ENCODE assay signal across 8 cellular contexts in genomic region chr14:70416717-70417349, GRCh38. TPM values are rescaled to one million over a fixed set of nuclear protein-coding genes. Genes with fewer than 3 reads are reported as not detected.
DNase-seq lines count a peak whose midpoint lies in the region; TF ChIP-seq lines count a peak whose summit lies in the region.

TSS of gene SYNJ2BP (minus strand) at chr14:70417090. CDS start at chr14:70416963, 127 bp downstream.

- H3K27me3 Mint-ChIP-seq in activated naive CD4-positive, alpha-beta T cell treated with anti-CD3 and anti-CD28 coated beads, Interleukin-2, amount 50 U/mL, for 24 hours, result no peaks in the 10 kb centered on the region

- H3K36me3 Mint-ChIP-seq in activated naive CD4-positive, alpha-beta T cell treated with anti-CD3 and anti-CD28 coated beads, Interleukin-2, amount 50 U/mL, for 24 hours, result peaks cover 5% of the 10 kb centered on the region

- H3K9me3 Mint-ChIP-seq in activated naive CD4-positive, alpha-beta T cell treated with anti-CD3 and anti-CD28 coated beads, Interleukin-2, amount 50 U/mL, for 24 hours, result no peaks in the 10 kb centered on the region

- TF ChIP-seq POLR2A in erythroblast (IDR thresholded peaks at IDR 0.05; ENCODE audit: low read length), result no peak

- no peak for TF ChIP-seq RAD21 in Ishikawa (IDR thresholded peaks at IDR 0.05; ENCODE audit: low read depth)

- peak; percentile 58 for DNase-seq in GM13977 (ENCODE audit: low spot score)
- peak; percentile 39 for DNase-seq in SHP77 treated with DMSO at 0.1 percent for 48 hours (lab: John Stamatoyannopoulos, UW)
- DNase-seq in glomerular visceral epithelial cell (ENCODE audit: extremely low spot score), result peak; percentile 78
- DNase-seq in non-pigmented ciliary epithelial cell (ENCODE audit: low read depth), result peak; percentile 27
- no peak for DNase-seq in erythroblast (lab: John Stamatoyannopoulos, UW)

- H3K27ac Mint-ChIP-seq in activated naive CD4-positive, alpha-beta T cell treated with anti-CD3 and anti-CD28 coated beads, Interleukin-2, amount 50 U/mL, for 24 hours, result peak within 1 kb of the TSS; percentile 86

- H3K4me3 Mint-ChIP-seq in activated naive CD4-positive, alpha-beta T cell treated with anti-CD3 and anti-CD28 coated beads, Interleukin-2, amount 50 U/mL, for 24 hours, result peak within 1 kb of the TSS; percentile 92

- no peak for TF ChIP-seq CTCF in GM13977 (IDR thresholded peaks at IDR 0.05; ENCODE audit: extremely low read depth, insufficient read depth, missing control alignments)
- TF ChIP-seq CTCF in subcutaneous adipose tissue (IDR thresholded peaks at IDR 0.05; ENCODE audit: low read depth), result no peak

- H3K4me1 Mint-ChIP-seq in activated naive CD4-positive, alpha-beta T cell treated with anti-CD3 and anti-CD28 coated beads, Interleukin-2, amount 50 U/mL, for 24 hours, result peaks cover 42% of the 10 kb centered on the region

- TF ChIP-seq EP300 in Ishikawa (IDR thresholded peaks at IDR 0.05; ENCODE audit: borderline replicate concordance), result no peak

- in situ Hi-C loops in GM13977 (cut with MboI; ENCODE audit: low pct_unique_long_range_greater_than_20kb, low sequenced_read_pairs, unreplicated experiment), result no loop called here

TF ChIP-seq in Ishikawa, 13 proteins besides CTCF, POLR2A, EP300 and RAD21:
- peak; percentile 67 for TF ChIP-seq NFIC (IDR thresholded peaks at IDR 0.05)
- peak; percentile 68; the same call in 1 of the 2 replicates for TF ChIP-seq TAF1 (IDR thresholded peaks at IDR 0.05; ENCODE audit: low read depth)
- TF ChIP-seq TCF12 (IDR thresholded peaks at IDR 0.05; ENCODE audit: low read depth), result peak; percentile 41; the same call in 1 of the 2 replicates
- TF ChIP-seq CEBPB (IDR thresholded peaks at IDR 0.05), result no peak
- no peak for TF ChIP-seq TEAD4 (IDR thresholded peaks at IDR 0.05)
- peak; percentile 42; the same call in 1 of the 2 replicates for TF ChIP-seq USF1 (IDR thresholded peaks at IDR 0.05)
- peak; percentile 56 for TF ChIP-seq MAX (IDR thresholded peaks at IDR 0.05)

RNA-seq across cellular contexts. Expression of gene SYNJ2BP, which starts in this region (rescaled TPM):
- total RNA-seq in subcutaneous adipose tissue, result 10 to 100 TPM; 16.3 to 23.4 (median 20.5) TPM

Comparison
In these comparisons a context has a peak if more than half of its experiments do, and no peak if none do; other contexts are left out.
1. DNase-seq: peak in GM13977 (single experiment), SHP77 treated with DMSO at 0.1 percent for 48 hours (single experiment), glomerular visceral epithelial cell (single experiment) and non-pigmented ciliary epithelial cell (single experiment); none in erythroblast (0 of 2).